Comparison of ENCODE assay signal across 7 cellular contexts in genomic region chr5:146298920-146299319, GRCh38. TPM values are rescaled to one million over a fixed set of nuclear protein-coding genes. Genes with fewer than 3 reads are reported as not detected.
"Had no signal": no experiment of that assay in that cellular context is flagged by ENCODE, and none has a peak within 500 bp of the region (broad histone marks: within the 10 kb centered on the region; RNA-seq: fewer than 3 reads in every experiment).

No MANE protein-coding gene starts in this region.

RNA-seq across cellular contexts. Expression of gene POU4F3, which starts 39.7 kb away (rescaled TPM):
- total RNA-seq: stomach, testis, thoracic aorta, thyroid gland, transverse colon, upper lobe of right lung, vagina had no signal
